In the genomic region with DNA sequence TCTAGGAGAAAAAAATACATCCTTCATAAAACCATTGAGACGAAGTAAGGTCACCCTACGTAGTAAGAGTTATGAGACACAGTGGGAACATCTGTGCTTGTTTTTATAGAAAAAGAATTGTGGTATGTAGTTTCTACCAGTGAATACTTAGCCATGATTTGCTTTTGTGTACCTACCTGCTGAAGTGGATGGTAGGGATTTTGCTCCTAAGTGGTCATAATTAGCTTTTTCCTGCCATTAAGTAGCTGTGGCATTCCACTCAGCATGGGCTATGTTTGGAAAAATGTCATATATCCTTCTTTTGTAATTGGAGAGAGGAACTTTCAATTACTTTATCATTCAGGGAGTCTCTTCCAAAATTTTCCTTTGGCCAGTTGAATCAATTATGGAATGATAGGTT, we compare ENCODE assay signal across 24 cellular contexts.
DNase-seq lines count a peak whose midpoint lies in the region; ATAC-seq and TF ChIP-seq lines count a peak whose summit lies in the region.
"Had no signal": no experiment of that assay in that cellular context is flagged by ENCODE, and none has a peak within 500 bp of the region (broad histone marks: within the 10 kb centered on the region; RNA-seq: fewer than 3 reads in every experiment).

No MANE protein-coding gene starts in this region.

- H3K36me3 Mint-ChIP-seq in MCF 10A (ENCODE audit: insufficient read depth, unreplicated experiment), result peaks cover 100% of the 10 kb centered on the region
- H3K36me3 Mint-ChIP-seq in effector memory CD8-positive, alpha-beta T cell (ENCODE audit: insufficient read depth), result peaks cover 98% of the 10 kb centered on the region

- peak overlapping the region; percentile 12 for H3K27ac Mint-ChIP-seq in MCF 10A (ENCODE audit: low read depth, unreplicated experiment)
- peak overlapping the region; percentile 23 to 77 for H3K27ac Mint-ChIP-seq in effector memory CD8-positive, alpha-beta T cell
- H3K27ac Mint-ChIP-seq: activated naive CD8-positive, alpha-beta T cell treated with anti-CD3 and anti-CD28 coated beads, Interleukin-2, amount 10 ng/mL, durations not matched to agents 7 days and 5 days had no signal

- no peaks in the 10 kb centered on the region for H3K4me1 Mint-ChIP-seq in MCF 10A (ENCODE audit: insufficient read depth, unreplicated experiment)
- H3K4me1 Mint-ChIP-seq in effector memory CD8-positive, alpha-beta T cell (ENCODE audit: low read depth in 2 of 2), result peaks cover 11 to 39% of the 10 kb centered on the region in 2 donors

- H3K9me3 ChIP-seq in mammary epithelial cell (replicated peaks; ENCODE audit: insufficient read depth, low read length) (no peaks in the 10 kb centered on the region), SK-N-SH (peaks cover 9% of the 10 kb centered on the region; the same call in 1 of the 2 replicates)
- H3K9me3 ChIP-seq: body of pancreas, colonic mucosa, stomach, transverse colon had no signal

- H3K4me3 ChIP-seq in mammary epithelial cell (replicated peaks in 1 of 3; ENCODE audit: insufficient read depth in 1 of 3, low read depth in 2 of 3, low read length in 3 of 3) (no peak overlapping the region), SK-N-SH (ENCODE audit: low read depth in 2 of 2, low read length in 1 of 2) (no peak overlapping the region)
- H3K4me3 ChIP-seq: body of pancreas, colonic mucosa, K562, stomach, transverse colon had no signal

- in situ Hi-C loops in mammary epithelial cell (cut with MboI; ENCODE audit: low sequenced_read_pairs in 2 of 2), result no loop called here

- H4K20me1 ChIP-seq in mammary epithelial cell (ENCODE audit: insufficient read depth, low read length) (no peaks in the 10 kb centered on the region), SK-N-SH (ENCODE audit: insufficient read depth) (no peaks in the 10 kb centered on the region; the same call in none of the 2 replicates)

- H3K36me3 ChIP-seq in mammary epithelial cell (ENCODE audit: insufficient read depth, low read length) (peaks cover 39% of the 10 kb centered on the region), SK-N-SH (replicated peaks in 1 of 2; ENCODE audit: control insufficient read depth in 1 of 2, insufficient read depth in 2 of 2, low read length in 1 of 2) (peaks cover 69 to 96% of the 10 kb centered on the region in 2 experiments)
- H3K36me3 ChIP-seq: colonic mucosa had no signal

- peaks cover 82% of the 10 kb centered on the region for H3K79me2 ChIP-seq in mammary epithelial cell (ENCODE audit: insufficient read depth, low read length)
- H3K79me2 ChIP-seq in SK-N-SH (ENCODE audit: insufficient read depth), result peaks cover 94% of the 10 kb centered on the region

- no peak overlapping the region for H3K4me2 ChIP-seq in mammary epithelial cell (ENCODE audit: insufficient read depth, low read depth, low read length)
- H3K4me2 ChIP-seq in SK-N-SH, result no peak overlapping the region

- peaks cover 36% of the 10 kb centered on the region for H3F3A ChIP-seq in SK-N-SH (replicated peaks; ENCODE audit: insufficient read depth)

- TF ChIP-seq EP300 in SK-N-SH (IDR thresholded peaks at IDR 0.05; ENCODE audit: borderline replicate concordance in 1 of 2, low read depth in 1 of 2, low read length in 1 of 2), result no peak

- no peak for TF ChIP-seq RAD21 in SK-N-SH (IDR thresholded peaks at IDR 0.05; ENCODE audit: low read length)

- no peak overlapping the region for H3K9ac ChIP-seq in mammary epithelial cell (ENCODE audit: insufficient read depth, low read length)
- no peak overlapping the region for H3K9ac ChIP-seq in SK-N-SH

- no peaks in the 10 kb centered on the region for H3K27me3 Mint-ChIP-seq in MCF 10A (ENCODE audit: insufficient read depth, unreplicated experiment)
- no peaks in the 10 kb centered on the region for H3K27me3 Mint-ChIP-seq in effector memory CD8-positive, alpha-beta T cell
- H3K27me3 Mint-ChIP-seq: activated naive CD8-positive, alpha-beta T cell treated with anti-CD3 and anti-CD28 coated beads, Interleukin-2, amount 10 ng/mL, durations not matched to agents 7 days and 5 days had no signal

- dilution Hi-C loops in mammary epithelial cell (cut with HindIII; ENCODE audit: low sequenced_read_pairs), result no loop called here

- ATAC-seq in effector memory CD8-positive, alpha-beta T cell (replicated peaks), result no peak
- ATAC-seq in GM18909 (IDR thresholded peaks at IDR 0.05; ENCODE audit: poor library complexity, unreplicated experiment), result no peak
- ATAC-seq: body of pancreas, K562, left lobe of liver, PC-3 had no signal

- 100% methylated on average over 2 of the region's 2 CpGs for WGBS in mammary epithelial cell (ENCODE audit: low coverage, missing lambda C conversion rate)
- WGBS in SK-N-SH (ENCODE audit: low lambda C conversion rate), result 97% methylated on average over 2 of the region's 2 CpGs

- no TSS peak for BruUV-seq in MCF 10A (replicated peaks; lab: Mats Ljungman, UMichigan)
- BruUV-seq in mammary epithelial cell (replicated peaks; lab: Mats Ljungman, UMichigan), result no TSS peak

- no peaks in the 10 kb centered on the region for H3K9me2 ChIP-seq in SK-N-SH

- H3K27ac ChIP-seq in mammary epithelial cell (ENCODE audit: insufficient read depth, low read depth, low read length) (no peak overlapping the region), SK-N-SH (ENCODE audit: low read depth in 2 of 2, low read length in 1 of 2) (no peak overlapping the region)
- H3K27ac ChIP-seq: body of pancreas, colonic mucosa, stomach, transverse colon had no signal

- peaks cover 6% of the 10 kb centered on the region for H3K9me3 Mint-ChIP-seq in MCF 10A (ENCODE audit: unreplicated experiment)
- H3K9me3 Mint-ChIP-seq in effector memory CD8-positive, alpha-beta T cell, result no peaks in the 10 kb centered on the region
- H3K9me3 Mint-ChIP-seq: activated naive CD8-positive, alpha-beta T cell treated with anti-CD3 and anti-CD28 coated beads, Interleukin-2, amount 10 ng/mL, durations not matched to agents 7 days and 5 days had no signal

- TF ChIP-seq CTCF in MCF 10A (IDR thresholded peaks at IDR 0.05; ENCODE audit: unreplicated experiment), result no peak
- no peak for TF ChIP-seq CTCF in mammary epithelial cell (conservative IDR thresholded peaks at IDR 0.05 in 1 of 2, IDR thresholded peaks at IDR 0.05 in 1 of 2; ENCODE audit: extremely low read depth in 1 of 2, insufficient read depth in 1 of 2, low read depth in 1 of 2, low read length in 2 of 2)
- no peak for TF ChIP-seq CTCF in SK-N-SH (IDR thresholded peaks at IDR 0.05)

- no peak overlapping the region for H3K4me3 Mint-ChIP-seq in MCF 10A (ENCODE audit: unreplicated experiment)
- H3K4me3 Mint-ChIP-seq in effector memory CD8-positive, alpha-beta T cell, result no peak overlapping the region
- H3K4me3 Mint-ChIP-seq: activated naive CD8-positive, alpha-beta T cell treated with anti-CD3 and anti-CD28 coated beads, Interleukin-2, amount 10 ng/mL, durations not matched to agents 7 days and 5 days had no signal

- CTCF ChIA-PET in MCF 10A (lab: Yijun Ruan, JAX), result interaction anchor here (1.2 to 1.3 kb wide), 2 partner anchors 26 to 166 kb away, joined by 3 read pairs; no protein-coding TSS in a partner anchor
- CTCF ChIA-PET in mammary epithelial cell (lab: Charles Lee; ENCODE audit: low non-redundant PET), result no interaction called here
- CTCF ChIA-PET in SK-N-SH (lab: Yijun Ruan, JAX), result interaction anchor here (1.2 to 1.6 kb wide), 3 partner anchors 10 to 1156 kb away, joined by 3 to 5 read pairs (median 4); no protein-coding TSS in a partner anchor

- POLR2A ChIA-PET in MCF 10A (lab: Yijun Ruan, JAX), result interaction anchor here (0.7 to 1.0 kb wide), 2 partner anchors 49 to 1267 kb away, joined by 3 to 4 read pairs; a partner anchor contains a TSS
- POLR2A ChIA-PET in SK-N-SH (lab: Yijun Ruan, JAX), result no interaction called here

- H2AFZ ChIP-seq in mammary epithelial cell (ENCODE audit: low read depth, low read length) (no peak overlapping the region), SK-N-SH (ENCODE audit: low read depth) (no peak overlapping the region)

- H3K4me1 ChIP-seq in mammary epithelial cell (ENCODE audit: insufficient read depth, low read length) (no peaks in the 10 kb centered on the region), SK-N-SH (ENCODE audit: control insufficient read depth in 1 of 2, insufficient read depth in 2 of 2, low read depth in 1 of 2, low read length in 1 of 2) (no peaks in the 10 kb centered on the region)
- H3K4me1 ChIP-seq: colonic mucosa had no signal

- no peak for DNase-seq in MCF 10A (ENCODE audit: unreplicated experiment)
- DNase-seq in mammary epithelial cell, result no peak
- peak; percentile 18 for DNase-seq in NCI-H2081 treated with DMSO at 0.1 percent for 48 hours (lab: John Stamatoyannopoulos, UW)
- no peak for DNase-seq in effector memory CD8-positive, alpha-beta T cell
- DNase-seq in DMS 273 treated with DMSO at 0.1 percent for 48 hours (lab: John Stamatoyannopoulos, UW), result no peak
- no peak for DNase-seq in SK-N-SH
- DNase-seq: activated CD4-positive, alpha-beta T cell treated with anti-CD3 and anti-CD28 coated beads for 4 hours; activated naive CD8-positive, alpha-beta T cell treated with anti-CD3 and anti-CD28 coated beads, Interleukin-2, amount 10 ng/mL, durations not matched to agents 7 days and 5 days; activated T-cell treated with anti-CD3 and anti-CD28 coated beads for 4 hours; body of pancreas; colonic mucosa; H7; head of caudate nucleus; NCI-H2171 treated with DMSO at 0.1 percent for 48 hours; NCI-H82; PC-3; SHP77 treated with DMSO at 0.1 percent for 48 hours; small intestine; stimulated activated CD4-positive, alpha-beta T cell treated with anti-CD3 and anti-CD28 coated beads, Interleukin-2, amount 100 ng/mL, for 48 hours; stomach; transverse colon had no signal

- intact Hi-C loops in MCF 10A (cut with micrococcal nuclease) (no loop called here), mammary epithelial cell (cut with micrococcal nuclease) (no loop called here)

- H3K27me3 ChIP-seq in mammary epithelial cell (ENCODE audit: insufficient read depth, low read length) (no peaks in the 10 kb centered on the region), SK-N-SH (ENCODE audit: insufficient read depth) (no peaks in the 10 kb centered on the region)
- H3K27me3 ChIP-seq: body of pancreas, colonic mucosa, stomach, transverse colon had no signal

TF ChIP-seq in SK-N-SH, 30 proteins besides CTCF, POLR2A, EP300 and RAD21 (continues in another document):
- TF ChIP-seq ELF1 (IDR thresholded peaks at IDR 0.05) (no peak), CHD2 (IDR thresholded peaks at IDR 0.05; ENCODE audit: low read length, partially characterized antibody) (no peak), SIN3A (IDR thresholded peaks at IDR 0.05; ENCODE audit: borderline replicate concordance, low read depth, low read length) (no peak), FOXM1 (IDR thresholded peaks at IDR 0.05; ENCODE audit: low read depth) (no peak), RCOR1 (IDR thresholded peaks at IDR 0.05; ENCODE audit: low read length) (no peak), TAF1 (IDR thresholded peaks at IDR 0.05; ENCODE audit: borderline replicate concordance, low read depth, low read length) (no peak), GABPA (IDR thresholded peaks at IDR 0.05; ENCODE audit: low read depth) (no peak)
